ENCODE assay signal across 1 cellular context in the genomic region with DNA sequence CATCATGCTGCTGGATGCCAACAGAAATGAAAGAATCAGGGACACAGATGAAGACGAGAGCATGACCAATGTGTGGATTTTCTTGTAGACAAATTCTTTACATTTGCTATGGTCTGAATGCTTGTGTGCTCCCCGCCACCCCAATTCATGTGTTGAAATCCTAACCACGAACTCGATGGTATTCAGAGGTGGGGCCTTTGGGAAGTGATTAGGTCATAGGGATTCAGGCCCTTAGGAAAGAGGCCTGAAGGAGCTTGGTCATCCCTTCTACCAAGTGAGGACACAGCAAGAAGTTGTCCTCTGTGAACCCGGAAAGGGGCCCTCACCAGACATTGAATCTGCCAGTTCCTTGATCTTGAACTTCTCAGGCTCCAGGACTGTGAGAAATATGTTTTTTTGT.
TF ChIP-seq lines count a peak whose summit lies in the region.

No MANE protein-coding gene starts in this region.

TF ChIP-seq in HepG2, 621 proteins besides CTCF, POLR2A, EP300 and RAD21 (continued from another document):
- no peak for TF ChIP-seq ARID4A (CRISPR knock-in tag; IDR thresholded peaks at IDR 0.05; ENCODE audit: borderline replicate concordance)
- TF ChIP-seq RBM22 (optimal IDR thresholded peaks at IDR 0.05; ENCODE audit: low read length): no peak
- no peak for TF ChIP-seq NR0B2 (CRISPR knock-in tag; IDR thresholded peaks at IDR 0.05)
- no peak for TF ChIP-seq RNF2 (conservative IDR thresholded peaks at IDR 0.05; ENCODE audit: low read depth)
- TF ChIP-seq NR2F1 (CRISPR knock-in tag; IDR thresholded peaks at IDR 0.05): no peak
- no peak for TF ChIP-seq BCL6 (CRISPR knock-in tag; IDR thresholded peaks at IDR 0.05)
- TF ChIP-seq HOXA9 (CRISPR knock-in tag; IDR thresholded peaks at IDR 0.05; ENCODE audit: borderline replicate concordance): no peak
- no peak for TF ChIP-seq SNAPC2 (CRISPR knock-in tag; IDR thresholded peaks at IDR 0.05)
- TF ChIP-seq ZNF501 (CRISPR knock-in tag; IDR thresholded peaks at IDR 0.05): no peak
- TF ChIP-seq POGZ (CRISPR knock-in tag; IDR thresholded peaks at IDR 0.05): no peak
- no peak for TF ChIP-seq HOXA7 (CRISPR knock-in tag; IDR thresholded peaks at IDR 0.05)
